In genomic region chr10:17512341-17513001, GRCh38 we compare ENCODE assay signal across 9 cellular contexts. TPM values are rescaled to one million over a fixed set of nuclear protein-coding genes. Genes with fewer than 3 reads are reported as not detected.
DNase-seq lines count a peak whose midpoint lies in the region; ATAC-seq and TF ChIP-seq lines count a peak whose summit lies in the region.
"Had no signal": no experiment of that assay in that cellular context is flagged by ENCODE, and none has a peak within 500 bp of the region (broad histone marks: within the 10 kb centered on the region; RNA-seq: fewer than 3 reads in every experiment).

No MANE protein-coding gene starts in this region.

- H3K14ac ChIP-seq in H9 (ENCODE audit: insufficient read depth, low read length), result no peak overlapping the region

- no peak overlapping the region for H3K56ac ChIP-seq in H9 (ENCODE audit: insufficient read length, low read depth, low read length)

- ATAC-seq in HG02885 (IDR thresholded peaks at IDR 0.05; ENCODE audit: poor library complexity, unreplicated experiment), result peak; percentile 26

- no peak overlapping the region for H3K4me3 Mint-ChIP-seq in H9

- H3T11ph ChIP-seq in H9 (ENCODE audit: low read length), result no peak overlapping the region

- H4K5ac ChIP-seq in H9 (ENCODE audit: insufficient read length, low read depth, low read length), result no peak overlapping the region

- no peak overlapping the region for H2BK5ac ChIP-seq in H9 (ENCODE audit: insufficient read length, low read length)

- no peak overlapping the region for H3K27ac Mint-ChIP-seq in H9

- WGBS in H9 (ENCODE audit: extremely low coverage, insufficient read length, low lambda C conversion rate), result no CpG with 5 or more reads among the region's 5 CpGs

- H3K4me3 ChIP-seq in AG04450 (ENCODE audit: low read depth, low read length), result no peak overlapping the region; the same call in 1 of the 2 replicates
- H3K4me3 ChIP-seq in dorsolateral prefrontal cortex, result no peak overlapping the region

- H2BK20ac ChIP-seq in H9 (ENCODE audit: low read depth, low read length, poor library complexity, severe bottlenecking), result no peak overlapping the region

- H3K9me3 Mint-ChIP-seq in H9, result peaks cover 4 to 8% of the 10 kb centered on the region in 2 experiments; a peak in 3 of 5 replicates

- H2AK5ac ChIP-seq in H9 (ENCODE audit: insufficient read length, low read length), result no peak overlapping the region

- no peak overlapping the region for H3K23ac ChIP-seq in H9 (ENCODE audit: insufficient read length, low read depth, low read length)

- intact Hi-C loops in dorsolateral prefrontal cortex (cut with DNase I), result no loop called here

- no peak overlapping the region for H3K4ac ChIP-seq in H9 (ENCODE audit: low read depth, low read length)

- no peak overlapping the region for H4K8ac ChIP-seq in H9 (replicated peaks; ENCODE audit: insufficient read length, low read depth, low read length)

- CTCF ChIA-PET in AG04450 (lab: Charles Lee), result no interaction called here

- H3K4me2 ChIP-seq in H9 (ENCODE audit: insufficient read depth, insufficient read length, low read length), result no peak overlapping the region

- H3K27me3 ChIP-seq in AG04450 (ENCODE audit: control insufficient read depth, insufficient read depth, low read length) (no peaks in the 10 kb centered on the region), H9 (ENCODE audit: insufficient read depth, low read length) (no peaks in the 10 kb centered on the region), dorsolateral prefrontal cortex (peaks cover 0 to 4% (median 0%) of the 10 kb centered on the region in 45 donors)

- H3K9me3 ChIP-seq in AG04450 (ENCODE audit: control insufficient read depth, insufficient read depth, low read length) (no peaks in the 10 kb centered on the region), H9 (ENCODE audit: control insufficient read depth, low read depth, low read length) (no peaks in the 10 kb centered on the region)

- H2BK15ac ChIP-seq in H9 (ENCODE audit: low read depth, low read length), result no peak overlapping the region

- H2AFZ ChIP-seq in H9 (ENCODE audit: low read length), result no peak overlapping the region

- H3K23me2 ChIP-seq in H9 (ENCODE audit: insufficient read length, low read depth, low read length, poor library complexity, severe bottlenecking), result no peaks in the 10 kb centered on the region

- no peak overlapping the region for H3K9ac ChIP-seq in H9 (ENCODE audit: extremely low read depth, insufficient read length, low read length)

- no peak overlapping the region for H3K18ac ChIP-seq in H9 (ENCODE audit: insufficient read length, low read depth, low read length)

- H2BK120ac ChIP-seq in H9 (ENCODE audit: low read depth, low read length, poor library complexity, severe bottlenecking), result no peak overlapping the region

- POLR2A ChIA-PET in AG04450 (lab: Yijun Ruan, JAX), result no interaction called here

- H3K79me1 ChIP-seq in H9 (ENCODE audit: insufficient read depth, low read depth, low read length, poor library complexity, severe bottlenecking), result no peaks in the 10 kb centered on the region

- DNase-seq in AG04450 (ENCODE audit: low read depth, low spot score), result peak; percentile 91
- DNase-seq in brain pericyte (ENCODE audit: low read depth, low spot score), result peak; percentile 72
- peak; percentile 10 for DNase-seq in left kidney (ENCODE audit: low read depth, low spot score)
- no peak for DNase-seq in NCI-H1417 treated with DMSO at 0.1 percent for 48 hours (lab: John Stamatoyannopoulos, UW)
- DNase-seq in DMS 273 (lab: John Stamatoyannopoulos, UW; ENCODE audit: unreplicated experiment), result no peak
- DNase-seq in H9, result no peak
- no peak for DNase-seq in dorsolateral prefrontal cortex
- DNase-seq: DND-41 had no signal

- TF ChIP-seq CTCF in AG04450 (IDR thresholded peaks at IDR 0.05; ENCODE audit: low read depth, low read length) (no peak), H9 (conservative IDR thresholded peaks at IDR 0.05) (no peak), dorsolateral prefrontal cortex (IDR thresholded peaks at IDR 0.05 in 54 of 56, conservative IDR thresholded peaks at IDR 0.05 in 2 of 56; ENCODE audit: low read depth in 1 of 56, partially characterized antibody in 56 of 56) (no peak)

- 0 out of 2 replicates have a peak, but pooled peaks cover 4% of the 10 kb centered on the region for H3K27me3 Mint-ChIP-seq in H9 (ENCODE audit: low read depth)

- H3K79me2 ChIP-seq in H9 (ENCODE audit: insufficient read depth, low read length), result no peaks in the 10 kb centered on the region

- no peaks in the 10 kb centered on the region for H4K20me1 ChIP-seq in H9 (ENCODE audit: control insufficient read depth, insufficient read depth, insufficient read length)

- peaks cover 0 to 12% (median 0%) of the 10 kb centered on the region in 3 experiments; a peak in 3 of 7 replicates for H3K36me3 Mint-ChIP-seq in H9 (ENCODE audit: insufficient read depth in 1 of 3, low read depth in 3 of 3)

- H3K4me1 ChIP-seq in H9 (ENCODE audit: insufficient read depth, low read length), result no peaks in the 10 kb centered on the region

- peak overlapping the region; percentile 90 for H3K27ac ChIP-seq in AG04450 (ENCODE audit: low read depth, low read length)
- H3K27ac ChIP-seq in H9 (ENCODE audit: insufficient read length, low read depth, low read length), result no peak overlapping the region
- peak overlapping the region in 9 of 59 donors; percentile 11 to 73 (median 38) for H3K27ac ChIP-seq in dorsolateral prefrontal cortex

- H2BK12ac ChIP-seq in H9 (ENCODE audit: insufficient read length, low read depth, low read length), result no peak overlapping the region

- no peak overlapping the region for H4K91ac ChIP-seq in H9 (ENCODE audit: insufficient read length, low read depth, low read length)

- H3K4me1 Mint-ChIP-seq in H9, result peaks cover 6% of the 10 kb centered on the region in 2 experiments

RNA-seq across cellular contexts. Expression of gene ST8SIA6, which starts 58.1 kb away (rescaled TPM):
- polyA plus RNA-seq in AG04450 (2011; rRNA removed), result 0.10 TPM in 1 of 2 replicates, not detected in the other
- not detected in 2 replicates for polyA minus RNA-seq in AG04450 (2011; rRNA and poly(A)+ RNA removed)
- total RNA-seq in H9 (2021) (0.33 and 0.37 TPM in 2 replicates), dorsolateral prefrontal cortex (1 to 10 TPM in 116 of 120 experiments, under 1 TPM in 4; 0.63 to 7.4 (median 3.4) TPM)

Comparison
In these comparisons a context has a peak if more than half of its experiments do, and no peak if none do; other contexts are left out.
1. DNase-seq: peak in AG04450 (single experiment), brain pericyte (single experiment) and left kidney (single experiment); none in NCI-H1417 treated with DMSO at 0.1 percent for 48 hours (single experiment), DMS 273 (single experiment), H9 (single experiment) and dorsolateral prefrontal cortex (0 of 10).